In genomic region chr3:65322910-65323309, GRCh38 we compare ENCODE assay signal across 5 cellular contexts.
"Had no signal": no experiment of that assay in that cellular context is flagged by ENCODE, and none has a peak within 500 bp of the region (broad histone marks: within the 10 kb centered on the region; RNA-seq: fewer than 3 reads in every experiment).

No MANE protein-coding gene starts in this region.

- DNase-seq: IMR-90, KBM-7 had no signal

- H3K27ac ChIP-seq: HL-60 had no signal

- FAIRE-seq: HTR-8/SVneo, K562 had no signal

- ATAC-seq: K562 had no signal

- H3K4me3 ChIP-seq: K562 had no signal
